In genomic region chr9:37119907-37120839, GRCh38 we compare ENCODE assay signal across 1 cellular context.
A peak's percentile ranks its signal among the peaks of the same experiment; 100 is the strongest.
TF ChIP-seq lines count a peak whose summit lies in the region.

Gene ZCCHC7 (plus strand): TSS chr9:37120574.

TF ChIP-seq in GM23338, 12 proteins besides CTCF, POLR2A, EP300 and RAD21:
- no peak for TF ChIP-seq JUNB (IDR thresholded peaks at IDR 0.05; ENCODE audit: unreplicated experiment)
- peak; percentile 69 for TF ChIP-seq POLR2AphosphoS5 (IDR thresholded peaks at IDR 0.05; ENCODE audit: low read depth)
- peak; percentile 85 for TF ChIP-seq CREB1 (CRISPR knock-in tag; IDR thresholded peaks at IDR 0.05; ENCODE audit: low read depth)
- TF ChIP-seq REST (IDR thresholded peaks at IDR 0.05; ENCODE audit: unreplicated experiment), result no peak
- TF ChIP-seq ETS1 (IDR thresholded peaks at IDR 0.05), result peak; percentile 56; the same call in 1 of the 2 replicates
